In genomic region chr1:14852301-14852700, GRCh38 we compare ENCODE assay signal across 17 cellular contexts.
"Had no signal": no experiment of that assay in that cellular context is flagged by ENCODE, and none has a peak within 500 bp of the region (broad histone marks: within the 10 kb centered on the region; RNA-seq: fewer than 3 reads in every experiment).

No MANE protein-coding gene starts in this region.

- H3K9me3 ChIP-seq: heart left ventricle, left lung, neutrophil, right lobe of liver, suprapubic skin had no signal

- H3K4me1 ChIP-seq: heart left ventricle, left lung, parathyroid adenoma, right lobe of liver had no signal

- H3K36me3 ChIP-seq: brain microvascular endothelial cell, heart left ventricle, left lung, neutrophil, right lobe of liver, suprapubic skin had no signal

- H3K27me3 ChIP-seq: brain microvascular endothelial cell, left lung, right lobe of liver, suprapubic skin had no signal

- H3K27ac ChIP-seq: brain microvascular endothelial cell, heart left ventricle, left lung, neutrophil, parathyroid adenoma, right lobe of liver, suprapubic skin had no signal

- H3K4me3 ChIP-seq: heart left ventricle, left lung, right lobe of liver, suprapubic skin had no signal

- ATAC-seq: activated CD8-positive, alpha-beta T cell treated with anti-CD3 and anti-CD28 coated beads, Interleukin-2, amount 10 ng/mL, durations not matched to agents 7 days and 5 days; heart left ventricle; left lung; natural killer cell treated with Interleukin-12 subunit alpha and Interleukin-12 subunit beta and Interleukin-15 and Interleukin-18, amount 100 ng/mL, for 72 hours had no signal

- DNase-seq: activated CD4-positive, alpha-beta T cell treated with anti-CD3 and anti-CD28 coated beads, Interleukin-2, amount 10 ng/mL, durations not matched to agents 7 days and 5 days; activated CD4-positive, CD25-positive, alpha-beta regulatory T cell; activated CD8-positive, alpha-beta T cell treated with anti-CD3 and anti-CD28 coated beads, Interleukin-2, amount 10 ng/mL, durations not matched to agents 7 days and 5 days; activated naive CD4-positive, alpha-beta T cell treated with Interleukin-2 at 50 U/mL for 16 hours; activated naive CD8-positive, alpha-beta T cell treated with anti-CD3 and anti-CD28 coated beads, Interleukin-2, amount 10 ng/mL, durations not matched to agents 7 days and 5 days; activated T-cell treated with anti-CD3 and anti-CD28 coated beads, Interleukin-2, amount 50 U/mL, for 24 hours; brain microvascular endothelial cell; effector CD4-positive, alpha-beta T cell; heart left ventricle; left lung; right lobe of liver; stimulated activated CD4-positive, alpha-beta T cell treated with anti-CD3 and anti-CD28 coated beads, Interleukin-15, amount 100 ng/mL, for 24 hours; stimulated activated CD4-positive, alpha-beta T cell treated with anti-CD3 and anti-CD28 coated beads, Interleukin-2, amount 100 ng/mL, for 48 hours had no signal
